ENCODE assay signal across 1 cellular context in the genomic region with DNA sequence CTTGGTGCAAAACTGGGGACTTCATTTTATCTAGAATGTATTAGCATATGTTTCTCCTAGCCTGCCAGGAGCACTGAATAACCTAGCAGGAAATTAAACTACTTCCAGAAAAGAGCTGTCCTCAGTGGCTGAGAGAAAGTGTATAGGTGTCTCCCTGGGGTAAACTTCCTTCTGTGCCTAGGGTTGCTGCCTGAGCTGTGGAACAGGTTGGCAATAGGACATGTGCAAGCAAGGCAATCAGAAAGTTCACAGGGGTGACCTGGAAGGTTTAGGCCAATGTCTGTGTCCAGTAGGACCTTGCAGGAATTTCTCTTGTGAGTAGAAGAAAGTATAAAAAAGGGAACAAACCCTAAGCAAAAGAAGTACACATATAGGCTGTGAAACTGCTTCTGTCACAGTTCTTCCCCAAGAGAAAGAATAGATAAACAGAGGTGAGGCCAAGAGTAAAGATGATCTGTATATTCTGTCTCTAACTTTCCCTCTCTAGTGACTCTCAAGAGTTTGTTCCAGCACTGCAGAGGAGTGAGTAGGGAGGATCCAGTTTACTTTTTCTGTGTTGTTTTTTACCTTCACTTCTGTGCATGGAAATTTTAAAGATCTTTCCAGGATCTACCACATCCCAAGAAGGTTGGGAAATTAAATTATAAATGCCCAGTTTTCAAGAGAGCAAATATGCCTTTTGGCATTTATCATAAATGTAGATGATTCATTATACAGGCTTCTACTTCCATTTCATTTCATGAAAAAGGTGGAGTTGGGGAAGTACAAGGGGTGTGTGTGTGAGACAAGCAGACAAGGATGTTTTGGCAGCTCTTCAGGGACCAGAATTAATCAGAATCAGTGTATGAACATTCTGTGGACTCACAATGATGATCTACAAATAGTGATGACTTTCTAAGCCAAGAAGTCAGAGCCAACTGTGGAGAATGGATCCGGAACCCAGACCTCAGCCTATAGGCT.
TF ChIP-seq lines count a peak whose summit lies in the region.

No MANE protein-coding gene starts in this region.

TF ChIP-seq in IMR-90, 13 proteins besides CTCF, POLR2A, EP300 and RAD21 (continued from another document):
- TF ChIP-seq CHD1 (IDR thresholded peaks at IDR 0.05; ENCODE audit: low read depth, low read length): no peak
- TF ChIP-seq SMC3 (IDR thresholded peaks at IDR 0.05; ENCODE audit: low read depth, low read length): no peak
